9 cellular contexts compared by ENCODE assay signal in genomic region chr2:211867845-211868361, GRCh38.
A peak's percentile ranks its signal among the peaks of the same experiment; 100 is the strongest.
DNase-seq lines count a peak whose midpoint lies in the region; ATAC-seq and TF ChIP-seq lines count a peak whose summit lies in the region.
"Had no signal": no experiment of that assay in that cellular context is flagged by ENCODE, and none has a peak within 500 bp of the region (broad histone marks: within the 10 kb centered on the region; RNA-seq: fewer than 3 reads in every experiment).

No MANE protein-coding gene starts in this region.

- no peaks in the 10 kb centered on the region for H3K9me3 Mint-ChIP-seq in MCF 10A (ENCODE audit: unreplicated experiment)

- no peak overlapping the region for H3K27ac Mint-ChIP-seq in MCF 10A (ENCODE audit: low read depth, unreplicated experiment)

- CTCF ChIA-PET in MCF 10A (lab: Yijun Ruan, JAX): interaction anchor here (1.1 kb wide), 1 partner anchor 10 kb away, joined by 3 read pairs; no protein-coding TSS in a partner anchor

- no peaks in the 10 kb centered on the region for H3K27me3 ChIP-seq in breast epithelium
- no peaks in the 10 kb centered on the region for H3K27me3 ChIP-seq in uterus

- H3K4me1 Mint-ChIP-seq in MCF 10A (ENCODE audit: insufficient read depth, unreplicated experiment): no peaks in the 10 kb centered on the region

- BruUV-seq in MCF 10A (replicated peaks; lab: Mats Ljungman, UMichigan): no TSS peak

- intact Hi-C loops in MCF 10A (cut with micrococcal nuclease) (no loop called here), breast epithelium (cut with DNase I; ENCODE audit: low total_unique reads) (no loop called here), uterus (cut with DNase I; ENCODE audit: low total_unique reads) (no loop called here), head of caudate nucleus (cut with DNase I) (no loop called here)

- ATAC-seq in HG03039 (IDR thresholded peaks at IDR 0.05; ENCODE audit: unreplicated experiment): peak; percentile 88

- TF ChIP-seq CTCF in MCF 10A (IDR thresholded peaks at IDR 0.05; ENCODE audit: unreplicated experiment) (no peak), breast epithelium (IDR thresholded peaks at IDR 0.05) (no peak), uterus (IDR thresholded peaks at IDR 0.05) (no peak)

- H3K27me3 Mint-ChIP-seq in MCF 10A (ENCODE audit: insufficient read depth, unreplicated experiment): peaks cover 13% of the 10 kb centered on the region

- H3K36me3 ChIP-seq in breast epithelium: no peaks in the 10 kb centered on the region
- no peaks in the 10 kb centered on the region for H3K36me3 ChIP-seq in SK-N-MC (ENCODE audit: insufficient read depth, low read length)
- no peaks in the 10 kb centered on the region for H3K36me3 ChIP-seq in uterus

- H3K9me3 ChIP-seq in breast epithelium (peaks cover 0 to 5% of the 10 kb centered on the region in 2 donors), SK-N-MC (ENCODE audit: low read depth, low read length) (no peaks in the 10 kb centered on the region), uterus (no peaks in the 10 kb centered on the region)

- H3K9ac ChIP-seq in SK-N-MC (ENCODE audit: insufficient read length): no peak overlapping the region

- H3K4me3 Mint-ChIP-seq in MCF 10A (ENCODE audit: unreplicated experiment): no peak overlapping the region

- DNase-seq in MCF 10A (ENCODE audit: unreplicated experiment) (peak; percentile 33), breast epithelium (ENCODE audit: low spot score in 2 of 2) (no peak), SK-N-MC (ENCODE audit: low read depth, low spot score) (peak; percentile 12), uterus (no peak), OCI-M2 (lab: John Stamatoyannopoulos, UW; ENCODE audit: unreplicated experiment) (no peak), head of caudate nucleus (no peak)
- no peak for DNase-seq in activated CD4-positive, CD25-positive, alpha-beta regulatory T cell (lab: John Stamatoyannopoulos, UW)
- DNase-seq: T1000 had no signal

- POLR2A ChIA-PET in MCF 10A (lab: Yijun Ruan, JAX): no interaction called here

- H3K4me1 ChIP-seq in breast epithelium (no peaks in the 10 kb centered on the region), uterus (no peaks in the 10 kb centered on the region)

- H3K27ac ChIP-seq in breast epithelium (no peak overlapping the region), SK-N-MC (peak overlapping the region; percentile 71), uterus (no peak overlapping the region)

- no peaks in the 10 kb centered on the region for H3K36me3 Mint-ChIP-seq in MCF 10A (ENCODE audit: insufficient read depth, unreplicated experiment)

- H3K4me3 ChIP-seq in breast epithelium: no peak overlapping the region
- H3K4me3 ChIP-seq in SK-N-MC: no peak overlapping the region
- no peak overlapping the region for H3K4me3 ChIP-seq in uterus

- no peak for TF ChIP-seq POLR2A in breast epithelium (IDR thresholded peaks at IDR 0.05)
- TF ChIP-seq POLR2A in uterus (IDR thresholded peaks at IDR 0.05): no peak

Comparison
In these comparisons a context has a peak if more than half of its experiments do, and no peak if none do; other contexts are left out.
1. DNase-seq: peak in MCF 10A (single experiment) and SK-N-MC (single experiment); none in breast epithelium (0 of 2), uterus (0 of 2), OCI-M2 (single experiment), activated CD4-positive, CD25-positive, alpha-beta regulatory T cell (0 of 4) and head of caudate nucleus (0 of 42).